In the genomic region with DNA sequence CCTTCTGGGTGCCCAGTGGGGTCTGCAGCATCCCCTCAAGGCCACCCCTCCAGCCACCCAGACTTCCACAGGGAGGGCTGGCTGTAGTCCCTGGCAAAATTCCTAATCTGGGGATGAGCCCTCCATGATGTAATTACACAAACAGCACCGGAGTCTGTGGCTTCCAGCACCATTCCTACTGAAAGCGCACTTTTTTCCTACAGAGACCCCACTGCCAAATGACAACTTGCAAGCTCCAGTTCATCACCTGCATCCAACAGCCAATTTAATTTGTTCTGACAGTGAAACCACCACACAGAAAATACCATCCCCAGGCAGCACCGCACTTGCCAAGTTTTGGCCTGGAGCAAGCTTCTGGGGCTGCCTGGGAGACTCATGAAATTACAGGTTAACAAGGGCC, we compare ENCODE assay signal across 20 cellular contexts.
"Had no signal": no experiment of that assay in that cellular context is flagged by ENCODE, and none has a peak within 500 bp of the region (broad histone marks: within the 10 kb centered on the region; RNA-seq: fewer than 3 reads in every experiment).

No MANE protein-coding gene starts in this region.

- H3K4me3 ChIP-seq: coronary artery, heart left ventricle, psoas muscle, spleen, testis, transverse colon had no signal

- DNase-seq: effector CD4-positive, alpha-beta T cell; hypothalamus; kidney glomerular epithelial cell; mammary epithelial cell; naive thymus-derived CD4-positive, alpha-beta T cell; nephron progenitor cell; psoas muscle; retina; spleen; stimulated activated CD4-positive, alpha-beta T cell treated with anti-CD3 and anti-CD28 coated beads, Interleukin-15, amount 100 ng/mL, for 24 hours; stimulated activated CD4-positive, alpha-beta T cell treated with anti-CD3 and anti-CD28 coated beads, Interleukin-1b, Interleukin-23, amount 100 ng/mL, for 48 hours; stimulated activated CD4-positive, alpha-beta T cell treated with anti-CD3 and anti-CD28 coated beads, Interleukin-4, amount 100 ng/mL, for 4 hours; stimulated activated naive B cell treated with anti-CD40 and anti-IgM and Interleukin-4, amounts not matched to agents 10 μg/mL and 1 μg/mL and 100 μg/mL, for 72 hours; stimulated activated naive CD8-positive, alpha-beta T cell treated with anti-CD3 and anti-CD28 coated beads, Interleukin-15, amount 100 ng/mL, for 72 hours; testis; transverse colon had no signal

- H3K4me1 Mint-ChIP-seq: stimulated activated naive B cell treated with anti-CD40 and anti-IgM and Interleukin-4, amounts not matched to agents 10 μg/mL and 1 μg/mL and 100 μg/mL, for 72 hours; stimulated activated naive CD8-positive, alpha-beta T cell treated with anti-CD3 and anti-CD28 coated beads, Interleukin-15, amount 100 ng/mL, for 72 hours had no signal

- H3K9me3 ChIP-seq: heart left ventricle, neutrophil, psoas muscle, spleen, testis, transverse colon had no signal

- ATAC-seq: naive thymus-derived CD4-positive, alpha-beta T cell; psoas muscle; sciatic nerve; stimulated activated naive B cell treated with anti-CD40 and anti-IgM and Interleukin-4, amounts not matched to agents 10 μg/mL and 1 μg/mL and 100 μg/mL, for 72 hours; stimulated activated naive CD8-positive, alpha-beta T cell treated with anti-CD3 and anti-CD28 coated beads, Interleukin-15, amount 100 ng/mL, for 72 hours had no signal

- H3K27me3 ChIP-seq: heart left ventricle, neutrophil, spleen, testis, transverse colon had no signal

- H3K36me3 ChIP-seq: heart left ventricle, neutrophil, transverse colon had no signal

- H3K36me3 Mint-ChIP-seq: naive thymus-derived CD4-positive, alpha-beta T cell had no signal

- H3K9me3 Mint-ChIP-seq: nephron progenitor cell; stimulated activated naive B cell treated with anti-CD40 and anti-IgM and Interleukin-4, amounts not matched to agents 10 μg/mL and 1 μg/mL and 100 μg/mL, for 72 hours; stimulated activated naive CD8-positive, alpha-beta T cell treated with anti-CD3 and anti-CD28 coated beads, Interleukin-15, amount 100 ng/mL, for 72 hours had no signal

- H3K27ac Mint-ChIP-seq: naive thymus-derived CD4-positive, alpha-beta T cell; nephron progenitor cell; stimulated activated naive B cell treated with anti-CD40 and anti-IgM and Interleukin-4, amounts not matched to agents 10 μg/mL and 1 μg/mL and 100 μg/mL, for 72 hours; stimulated activated naive CD8-positive, alpha-beta T cell treated with anti-CD3 and anti-CD28 coated beads, Interleukin-15, amount 100 ng/mL, for 72 hours had no signal

- H3K4me1 ChIP-seq: psoas muscle, spleen, testis, transverse colon had no signal

- H3K27me3 Mint-ChIP-seq: stimulated activated naive B cell treated with anti-CD40 and anti-IgM and Interleukin-4, amounts not matched to agents 10 μg/mL and 1 μg/mL and 100 μg/mL, for 72 hours; stimulated activated naive CD8-positive, alpha-beta T cell treated with anti-CD3 and anti-CD28 coated beads, Interleukin-15, amount 100 ng/mL, for 72 hours had no signal

- H3K4me3 Mint-ChIP-seq: naive thymus-derived CD4-positive, alpha-beta T cell; nephron progenitor cell; stimulated activated naive B cell treated with anti-CD40 and anti-IgM and Interleukin-4, amounts not matched to agents 10 μg/mL and 1 μg/mL and 100 μg/mL, for 72 hours; stimulated activated naive CD8-positive, alpha-beta T cell treated with anti-CD3 and anti-CD28 coated beads, Interleukin-15, amount 100 ng/mL, for 72 hours had no signal

- H3K27ac ChIP-seq: coronary artery, neutrophil, psoas muscle, spleen, testis, transverse colon had no signal
